Comparison of ENCODE assay signal across 1 cellular context in genomic region chr13:104143760-104144406, GRCh38.
TF ChIP-seq lines count a peak whose summit lies in the region.

No MANE protein-coding gene starts in this region.

TF ChIP-seq in GM23338, 12 proteins besides CTCF, POLR2A, EP300 and RAD21:
- peak; percentile 62; the same call in 1 of the 2 replicates for TF ChIP-seq ZNF462 (CRISPR knock-in tag; IDR thresholded peaks at IDR 0.05)
- no peak for TF ChIP-seq POLR2AphosphoS5 (IDR thresholded peaks at IDR 0.05; ENCODE audit: low read depth)
- no peak for TF ChIP-seq NANOG (IDR thresholded peaks at IDR 0.05; ENCODE audit: borderline replicate concordance)
- no peak for TF ChIP-seq CREB1 (CRISPR knock-in tag; IDR thresholded peaks at IDR 0.05; ENCODE audit: low read depth)
- TF ChIP-seq EZH2 (IDR thresholded peaks at IDR 0.05; ENCODE audit: low read depth, unreplicated experiment): no peak
